Comparison of ENCODE assay signal across 2 cellular contexts in the genomic region with DNA sequence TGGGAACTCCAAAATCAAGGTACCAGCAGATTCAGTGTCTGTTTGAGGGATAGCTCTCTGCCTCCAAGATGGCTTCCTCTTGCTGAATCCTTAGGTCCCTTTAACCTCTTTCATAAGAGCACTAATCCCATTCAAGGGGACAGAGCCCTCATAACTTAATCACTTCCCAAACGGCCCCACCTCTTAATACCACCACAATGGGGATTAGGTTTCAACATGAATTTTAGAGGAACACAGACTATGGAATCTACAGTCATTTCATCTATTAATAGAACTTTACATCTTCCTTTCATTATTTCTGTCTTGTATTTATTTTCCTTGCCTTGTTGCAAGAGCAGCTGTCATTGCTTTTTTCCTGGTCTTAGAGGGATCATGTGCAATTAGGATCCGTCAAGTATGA.
TF ChIP-seq lines count a peak whose summit lies in the region.

No MANE protein-coding gene starts in this region.

TF ChIP-seq in GM23338, 12 proteins besides CTCF, POLR2A, EP300 and RAD21 (continued from another document):
- no peak for TF ChIP-seq ETS1 (IDR thresholded peaks at IDR 0.05)
- no peak for TF ChIP-seq ZNF114 (CRISPR knock-in tag; IDR thresholded peaks at IDR 0.05)

TF ChIP-seq in K562, 482 proteins besides CTCF, POLR2A, EP300 and RAD21:
- TF ChIP-seq, protein P1, sequence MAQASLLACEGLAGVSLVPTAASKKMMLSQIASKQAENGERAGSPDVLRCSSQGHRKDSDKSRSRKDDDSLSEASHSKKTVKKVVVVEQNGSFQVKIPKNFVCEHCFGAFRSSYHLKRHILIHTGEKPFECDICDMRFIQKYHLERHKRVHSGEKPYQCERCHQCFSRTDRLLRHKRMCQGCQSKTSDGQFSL (CRISPR knock-in tag; IDR thresholded peaks at IDR 0.05), result no peak
- TF ChIP-seq, protein P1 (tag; IDR thresholded peaks at IDR 0.05), result no peak
- TF ChIP-seq, protein P2, sequence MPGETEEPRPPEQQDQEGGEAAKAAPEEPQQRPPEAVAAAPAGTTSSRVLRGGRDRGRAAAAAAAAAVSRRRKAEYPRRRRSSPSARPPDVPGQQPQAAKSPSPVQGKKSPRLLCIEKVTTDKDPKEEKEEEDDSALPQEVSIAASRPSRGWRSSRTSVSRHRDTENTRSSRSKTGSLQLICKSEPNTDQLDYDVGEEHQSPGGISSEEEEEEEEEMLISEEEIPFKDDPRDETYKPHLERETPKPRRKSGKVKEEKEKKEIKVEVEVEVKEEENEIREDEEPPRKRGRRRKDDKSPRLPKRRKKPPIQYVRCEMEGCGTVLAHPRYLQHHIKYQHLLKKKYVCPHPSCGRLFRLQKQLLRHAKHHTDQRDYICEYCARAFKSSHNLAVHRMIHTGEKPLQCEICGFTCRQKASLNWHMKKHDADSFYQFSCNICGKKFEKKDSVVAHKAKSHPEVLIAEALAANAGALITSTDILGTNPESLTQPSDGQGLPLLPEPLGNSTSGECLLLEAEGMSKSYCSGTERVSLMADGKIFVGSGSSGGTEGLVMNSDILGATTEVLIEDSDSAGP (CRISPR knock-in tag; IDR thresholded peaks at IDR 0.05), result no peak
- TF ChIP-seq HNRNPH1 (optimal IDR thresholded peaks at IDR 0.05; ENCODE audit: low read depth, low read length) (no peak), ZNF586 (CRISPR knock-in tag; conservative IDR thresholded peaks at IDR 0.05) (no peak), ZNF699 (CRISPR knock-in tag; IDR thresholded peaks at IDR 0.05; ENCODE audit: insufficient replicate concordance) (no peak), ETS1 (conservative IDR thresholded peaks at IDR 0.05; ENCODE audit: control insufficient read depth, low read depth, low read length) (no peak), TBP (optimal IDR thresholded peaks at IDR 0.05; ENCODE audit: low read depth, low read length) (no peak), ZNF282 (CRISPR knock-in tag; IDR thresholded peaks at IDR 0.05) (no peak), ZNF707 (CRISPR knock-in tag; conservative IDR thresholded peaks at IDR 0.05) (no peak), TBL1XR1 (IDR thresholded peaks at IDR 0.05; ENCODE audit: low read length in 2 of 2) (no peak), TAF7 (tag; IDR thresholded peaks at IDR 0.05) (no peak), CHD7 (IDR thresholded peaks at IDR 0.05; ENCODE audit: low read depth, low read length) (no peak)
- TF ChIP-seq, protein P3, sequence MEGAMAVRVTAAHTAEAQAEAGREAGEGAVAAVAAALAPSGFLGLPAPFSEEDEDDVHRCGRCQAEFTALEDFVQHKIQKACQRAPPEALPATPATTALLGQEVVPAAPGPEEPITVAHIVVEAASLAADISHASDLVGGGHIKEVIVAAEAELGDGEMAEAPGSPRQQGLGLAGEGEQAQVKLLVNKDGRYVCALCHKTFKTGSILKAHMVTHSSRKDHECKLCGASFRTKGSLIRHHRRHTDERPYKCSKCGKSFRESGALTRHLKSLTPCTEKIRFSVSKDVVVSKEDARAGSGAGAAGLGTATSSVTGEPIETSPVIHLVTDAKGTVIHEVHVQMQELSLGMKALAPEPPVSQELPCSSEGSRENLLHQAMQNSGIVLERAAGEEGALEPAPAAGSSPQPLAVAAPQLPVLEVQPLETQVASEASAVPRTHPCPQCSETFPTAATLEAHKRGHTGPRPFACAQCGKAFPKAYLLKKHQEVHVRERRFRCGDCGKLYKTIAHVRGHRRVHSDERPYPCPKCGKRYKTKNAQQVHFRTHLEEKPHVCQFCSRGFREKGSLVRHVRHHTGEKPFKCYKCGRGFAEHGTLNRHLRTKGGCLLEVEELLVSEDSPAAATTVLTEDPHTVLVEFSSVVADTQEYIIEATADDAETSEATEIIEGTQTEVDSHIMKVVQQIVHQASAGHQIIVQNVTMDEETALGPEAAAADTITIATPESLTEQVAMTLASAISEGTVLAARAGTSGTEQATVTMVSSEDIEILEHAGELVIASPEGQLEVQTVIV (CRISPR knock-in tag; IDR thresholded peaks at IDR 0.05; ENCODE audit: borderline replicate concordance), result no peak
- TF ChIP-seq, protein P4, sequence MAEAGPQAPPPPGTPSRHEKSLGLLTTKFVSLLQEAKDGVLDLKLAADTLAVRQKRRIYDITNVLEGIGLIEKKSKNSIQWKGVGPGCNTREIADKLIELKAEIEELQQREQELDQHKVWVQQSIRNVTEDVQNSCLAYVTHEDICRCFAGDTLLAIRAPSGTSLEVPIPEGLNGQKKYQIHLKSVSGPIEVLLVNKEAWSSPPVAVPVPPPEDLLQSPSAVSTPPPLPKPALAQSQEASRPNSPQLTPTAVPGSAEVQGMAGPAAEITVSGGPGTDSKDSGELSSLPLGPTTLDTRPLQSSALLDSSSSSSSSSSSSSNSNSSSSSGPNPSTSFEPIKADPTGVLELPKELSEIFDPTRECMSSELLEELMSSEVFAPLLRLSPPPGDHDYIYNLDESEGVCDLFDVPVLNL (CRISPR knock-in tag; IDR thresholded peaks at IDR 0.05; ENCODE audit: low read depth), result no peak
